ENCODE assay signal across 1 cellular context in the genomic region with DNA sequence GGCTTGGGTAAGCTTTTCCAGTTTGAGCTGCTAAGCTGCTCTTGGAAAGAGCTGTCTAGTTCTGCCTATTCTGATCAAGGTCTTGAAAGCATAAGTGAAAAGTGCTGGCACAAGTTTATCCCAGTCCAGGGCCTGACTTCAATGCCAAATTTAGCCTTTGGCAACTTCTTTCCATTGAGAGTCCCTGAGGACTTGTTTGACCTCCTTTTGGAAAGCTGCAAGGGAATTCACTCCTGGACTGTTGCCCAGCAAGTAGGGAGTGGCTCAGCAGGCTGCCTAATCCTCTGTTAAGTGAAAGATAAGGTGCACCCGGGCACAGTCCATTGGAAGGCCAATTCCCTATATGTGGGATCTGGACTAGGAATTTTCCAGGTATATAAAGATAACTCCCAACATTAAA.
TF ChIP-seq lines count a peak whose summit lies in the region.

No MANE protein-coding gene starts in this region.

TF ChIP-seq in IMR-90, 13 proteins besides CTCF, POLR2A, EP300 and RAD21 (continued from another document):
- no peak for TF ChIP-seq RFX5 (IDR thresholded peaks at IDR 0.05; ENCODE audit: low read depth, low read length)
- TF ChIP-seq SMC3 (IDR thresholded peaks at IDR 0.05; ENCODE audit: low read depth, low read length) = no peak
- no peak for TF ChIP-seq RCOR1 (IDR thresholded peaks at IDR 0.05; ENCODE audit: insufficient replicate concordance, low read length)
- TF ChIP-seq, protein P1, sequence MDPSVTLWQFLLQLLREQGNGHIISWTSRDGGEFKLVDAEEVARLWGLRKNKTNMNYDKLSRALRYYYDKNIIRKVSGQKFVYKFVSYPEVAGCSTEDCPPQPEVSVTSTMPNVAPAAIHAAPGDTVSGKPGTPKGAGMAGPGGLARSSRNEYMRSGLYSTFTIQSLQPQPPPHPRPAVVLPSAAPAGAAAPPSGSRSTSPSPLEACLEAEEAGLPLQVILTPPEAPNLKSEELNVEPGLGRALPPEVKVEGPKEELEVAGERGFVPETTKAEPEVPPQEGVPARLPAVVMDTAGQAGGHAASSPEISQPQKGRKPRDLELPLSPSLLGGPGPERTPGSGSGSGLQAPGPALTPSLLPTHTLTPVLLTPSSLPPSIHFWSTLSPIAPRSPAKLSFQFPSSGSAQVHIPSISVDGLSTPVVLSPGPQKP (IDR thresholded peaks at IDR 0.05; ENCODE audit: borderline replicate concordance, low read depth, low read length) = no peak
- no peak for TF ChIP-seq CEBPB (IDR thresholded peaks at IDR 0.05; ENCODE audit: low read depth, low read length)
- TF ChIP-seq FOS (IDR thresholded peaks at IDR 0.05; ENCODE audit: low read depth, low read length) = no peak
- TF ChIP-seq MAZ (IDR thresholded peaks at IDR 0.05; ENCODE audit: borderline replicate concordance, low read depth, low read length) = no peak
